In the genomic region with DNA sequence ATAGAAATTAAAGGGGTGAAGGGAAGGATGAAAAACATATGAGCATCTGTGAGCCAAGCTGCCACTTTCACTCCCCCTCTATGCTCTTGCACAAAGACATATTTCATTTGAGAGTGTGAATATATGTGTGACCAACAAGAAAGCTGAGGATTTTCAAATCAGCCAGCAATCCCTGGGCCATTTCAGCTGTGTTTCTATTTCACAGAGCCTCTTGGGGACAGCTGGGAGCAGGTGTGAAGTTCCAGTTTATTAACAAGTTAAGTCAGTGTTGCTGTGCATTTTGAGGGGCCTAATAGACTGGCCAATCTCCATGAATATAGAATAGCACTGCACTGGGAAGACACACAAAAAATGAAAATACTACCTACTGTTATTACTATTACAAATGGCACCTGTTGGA, we compare ENCODE assay signal across 32 cellular contexts.
"Had no signal": no experiment of that assay in that cellular context is flagged by ENCODE, and none has a peak within 500 bp of the region (broad histone marks: within the 10 kb centered on the region; RNA-seq: fewer than 3 reads in every experiment).

No MANE protein-coding gene starts in this region.

- H3K4me3 ChIP-seq: adrenal gland, body of pancreas, breast epithelium, cardiac muscle cell, colonic mucosa, heart left ventricle had no signal

- H3K27ac Mint-ChIP-seq: activated B cell treated with CpG ODN at 0.5 μM for 24 hours; activated CD8-positive, alpha-beta T cell treated with anti-CD3 and anti-CD28 coated beads for 36 hours; activated naive CD4-positive, alpha-beta T cell treated with anti-CD3 and anti-CD28 coated beads for 36 hours; activated naive CD4-positive, alpha-beta T cell treated with anti-CD3 and anti-CD28 coated beads, Interleukin-2, amount 50 U/mL, for 24 hours; activated naive CD8-positive, alpha-beta T cell treated with anti-CD3 and anti-CD28 coated beads for 36 hours; activated naive CD8-positive, alpha-beta T cell treated with anti-CD3 and anti-CD28 coated beads, Interleukin-2, amount 50 U/mL, for 24 hours; activated T-helper 1 cell treated with anti-CD3 and anti-CD28 coated beads, Interleukin-12 subunit alpha, Interleukin-12 subunit beta, Interleukin-2, Interleukin-4 antibody, amounts not matched to agents 30 ng/mL and 10 ng/mL and 1 ng/mL, durations not matched to agents 14 hours and 24 hours and 36 hours; activated T-helper 2 cell treated with anti-CD3 and anti-CD28 coated beads, Interferon-gamma antibody, Interleukin-2, Interleukin-4, amounts not matched to agents 10 μg/mL and 5 μg/mL and 100 μg/mL, durations not matched to agents 14 hours and 24 hours and 36 hours; T-cell; T-helper 1 cell treated with Interleukin-12 subunit alpha and Interleukin-12 subunit beta and Interleukin-4 antibody, amounts not matched to agents 30 μg/mL and 1 μg/mL, for 36 hours had no signal

- H3K9me3 ChIP-seq: adrenal gland, body of pancreas, breast epithelium, colonic mucosa, heart left ventricle had no signal

- H3K27me3 ChIP-seq: adrenal gland, body of pancreas, breast epithelium, cardiac muscle cell, colonic mucosa, heart left ventricle had no signal

- H3K27me3 Mint-ChIP-seq: activated B cell treated with CpG ODN at 0.5 μM for 24 hours had no signal

- H3K4me1 ChIP-seq: adrenal gland, body of pancreas, breast epithelium, colonic mucosa, heart left ventricle had no signal

- H3K4me3 Mint-ChIP-seq: activated B cell treated with CpG ODN at 0.5 μM for 24 hours; activated CD8-positive, alpha-beta T cell treated with anti-CD3 and anti-CD28 coated beads for 36 hours; activated naive CD4-positive, alpha-beta T cell treated with anti-CD3 and anti-CD28 coated beads for 36 hours; activated naive CD4-positive, alpha-beta T cell treated with anti-CD3 and anti-CD28 coated beads, Interleukin-2, amount 50 U/mL, for 24 hours; activated naive CD8-positive, alpha-beta T cell treated with anti-CD3 and anti-CD28 coated beads for 36 hours; activated naive CD8-positive, alpha-beta T cell treated with anti-CD3 and anti-CD28 coated beads, Interleukin-2, amount 50 U/mL, for 24 hours; activated T-helper 1 cell treated with anti-CD3 and anti-CD28 coated beads, Interleukin-12 subunit alpha, Interleukin-12 subunit beta, Interleukin-2, Interleukin-4 antibody, amounts not matched to agents 30 ng/mL and 10 ng/mL and 1 ng/mL, durations not matched to agents 14 hours and 24 hours and 36 hours; T-cell; T-helper 1 cell treated with Interleukin-12 subunit alpha and Interleukin-12 subunit beta and Interleukin-4 antibody, amounts not matched to agents 30 μg/mL and 1 μg/mL, for 36 hours had no signal

- H3K27ac ChIP-seq: adrenal gland, body of pancreas, breast epithelium, cardiac muscle cell, colonic mucosa, heart left ventricle, WERI-Rb-1 had no signal

- DNase-seq: activated B cell treated with CpG ODN at 0.5 μM for 24 hours; activated CD4-positive, alpha-beta T cell treated with anti-CD3 and anti-CD28 coated beads for 48 hours; activated CD4-positive, alpha-beta T cell treated with anti-CD3 and anti-CD28 coated beads, Interleukin-2, amount 50 U/mL, for 1 hour; activated CD4-positive, alpha-beta T cell treated with anti-CD3 and anti-CD28 coated beads, Interleukin-2, amount 50 U/mL, for 48 hours; activated CD8-positive, alpha-beta memory T cell treated with anti-CD3 and anti-CD28 coated beads for 24 hours; activated CD8-positive, alpha-beta T cell treated with anti-CD3 and anti-CD28 coated beads for 36 hours; activated effector memory CD4-positive, alpha-beta T cell treated with anti-CD3 and anti-CD28 coated beads, Interleukin-2, amount 50 U/mL, for 16 hours; activated naive CD4-positive, alpha-beta T cell treated with anti-CD3 and anti-CD28 coated beads for 36 hours; activated naive CD8-positive, alpha-beta T cell treated with anti-CD3 and anti-CD28 coated beads for 36 hours; activated naive CD8-positive, alpha-beta T cell treated with anti-CD3 and anti-CD28 coated beads, Interleukin-2, amount 50 U/mL, for 24 hours; activated T-cell treated with anti-CD3 and anti-CD28 coated beads, Interleukin-2, amount 50 U/mL, for 1 hour; activated T-cell treated with anti-CD3 and anti-CD28 coated beads, Interleukin-2, amount 50 U/mL, for 48 hours; adrenal gland; aorta; body of pancreas; central memory CD4-positive, alpha-beta T cell; cerebellar nuclear complex; colonic mucosa; effector CD8-positive, alpha-beta T cell; foreskin fibroblast; heart left ventricle; T-cell; T1000; WERI-Rb-1 had no signal

- H3K4me1 Mint-ChIP-seq: activated B cell treated with CpG ODN at 0.5 μM for 24 hours; activated naive CD4-positive, alpha-beta T cell treated with anti-CD3 and anti-CD28 coated beads, Interleukin-2, amount 50 U/mL, for 24 hours; activated naive CD8-positive, alpha-beta T cell treated with anti-CD3 and anti-CD28 coated beads for 36 hours; activated naive CD8-positive, alpha-beta T cell treated with anti-CD3 and anti-CD28 coated beads, Interleukin-2, amount 50 U/mL, for 24 hours; T-cell had no signal

- H3K9me3 Mint-ChIP-seq: activated B cell treated with CpG ODN at 0.5 μM for 24 hours; activated CD8-positive, alpha-beta T cell treated with anti-CD3 and anti-CD28 coated beads for 36 hours; activated naive CD4-positive, alpha-beta T cell treated with anti-CD3 and anti-CD28 coated beads for 36 hours; activated naive CD4-positive, alpha-beta T cell treated with anti-CD3 and anti-CD28 coated beads, Interleukin-2, amount 50 U/mL, for 24 hours; activated naive CD8-positive, alpha-beta T cell treated with anti-CD3 and anti-CD28 coated beads for 36 hours; activated naive CD8-positive, alpha-beta T cell treated with anti-CD3 and anti-CD28 coated beads, Interleukin-2, amount 50 U/mL, for 24 hours; activated T-helper 1 cell treated with anti-CD3 and anti-CD28 coated beads, Interleukin-12 subunit alpha, Interleukin-12 subunit beta, Interleukin-2, Interleukin-4 antibody, amounts not matched to agents 30 ng/mL and 10 ng/mL and 1 ng/mL, durations not matched to agents 14 hours and 24 hours and 36 hours; activated T-helper 2 cell treated with anti-CD3 and anti-CD28 coated beads, Interferon-gamma antibody, Interleukin-2, Interleukin-4, amounts not matched to agents 10 μg/mL and 5 μg/mL and 100 μg/mL, durations not matched to agents 14 hours and 24 hours and 36 hours; T-cell; T-helper 1 cell treated with Interleukin-12 subunit alpha and Interleukin-12 subunit beta and Interleukin-4 antibody, amounts not matched to agents 30 μg/mL and 1 μg/mL, for 36 hours had no signal

- H3K36me3 ChIP-seq: adrenal gland, breast epithelium, cardiac muscle cell, colonic mucosa, heart left ventricle, WERI-Rb-1 had no signal

- ATAC-seq: activated CD4-positive, CD25-positive, alpha-beta regulatory T cell treated with anti-CD3 and anti-CD28 coated beads, Interleukin-2, amount 50 U/mL, for 24 hours; activated CD8-positive, alpha-beta T cell treated with anti-CD3 and anti-CD28 coated beads for 36 hours; activated naive CD8-positive, alpha-beta T cell treated with anti-CD3 and anti-CD28 coated beads, Interleukin-2, amount 50 U/mL, for 24 hours; body of pancreas; esophagus mucosa; heart left ventricle; T-cell had no signal

- H3K36me3 Mint-ChIP-seq: activated naive CD4-positive, alpha-beta T cell treated with anti-CD3 and anti-CD28 coated beads, Interleukin-2, amount 50 U/mL, for 24 hours; activated naive CD8-positive, alpha-beta T cell treated with anti-CD3 and anti-CD28 coated beads for 36 hours; T-cell had no signal
